Comparison of ENCODE assay signal across 1 cellular context in the genomic region with DNA sequence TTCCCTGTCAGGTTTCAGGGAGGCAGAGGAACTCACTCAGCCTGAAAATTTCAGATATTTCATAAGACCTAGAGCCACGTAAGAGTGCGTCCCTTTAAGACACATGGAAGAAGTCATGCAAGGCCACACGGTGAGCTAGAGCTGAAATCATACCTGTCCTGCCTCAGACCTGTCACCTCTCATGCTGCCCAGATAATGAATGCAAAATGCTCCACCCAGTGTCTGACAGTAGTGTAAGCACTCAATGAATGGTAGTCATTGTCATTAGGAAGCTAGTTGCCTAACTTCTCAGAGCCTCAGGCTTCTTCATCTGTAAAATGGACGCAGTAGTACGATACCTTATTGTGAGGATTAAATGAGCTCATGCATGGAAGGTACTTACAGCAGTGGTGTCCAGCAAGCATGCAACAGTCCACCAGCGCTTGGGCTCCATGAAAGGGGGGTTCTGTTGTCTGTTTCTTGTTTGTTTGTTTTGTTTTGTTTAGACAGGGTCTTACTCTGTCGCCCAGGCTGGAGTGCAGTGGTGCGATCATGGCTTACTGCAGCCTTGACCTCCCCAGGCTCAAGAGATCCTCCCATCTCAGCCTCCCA.
TF ChIP-seq lines count a peak whose summit lies in the region.

No MANE protein-coding gene starts in this region.

TF ChIP-seq in HepG2, 621 proteins besides CTCF, POLR2A, EP300 and RAD21 (continued from another document and continues in another):
- TF ChIP-seq ZNF850 (CRISPR knock-in tag; conservative IDR thresholded peaks at IDR 0.05) = 0 out of 2 replicates have a peak, but pooled peaks have one; percentile 36
- 0 out of 2 replicates have a peak, but pooled peaks have one; percentile 4 for TF ChIP-seq KDM3A (CRISPR knock-in tag; IDR thresholded peaks at IDR 0.05; ENCODE audit: low read depth)
- TF ChIP-seq, protein P1, sequence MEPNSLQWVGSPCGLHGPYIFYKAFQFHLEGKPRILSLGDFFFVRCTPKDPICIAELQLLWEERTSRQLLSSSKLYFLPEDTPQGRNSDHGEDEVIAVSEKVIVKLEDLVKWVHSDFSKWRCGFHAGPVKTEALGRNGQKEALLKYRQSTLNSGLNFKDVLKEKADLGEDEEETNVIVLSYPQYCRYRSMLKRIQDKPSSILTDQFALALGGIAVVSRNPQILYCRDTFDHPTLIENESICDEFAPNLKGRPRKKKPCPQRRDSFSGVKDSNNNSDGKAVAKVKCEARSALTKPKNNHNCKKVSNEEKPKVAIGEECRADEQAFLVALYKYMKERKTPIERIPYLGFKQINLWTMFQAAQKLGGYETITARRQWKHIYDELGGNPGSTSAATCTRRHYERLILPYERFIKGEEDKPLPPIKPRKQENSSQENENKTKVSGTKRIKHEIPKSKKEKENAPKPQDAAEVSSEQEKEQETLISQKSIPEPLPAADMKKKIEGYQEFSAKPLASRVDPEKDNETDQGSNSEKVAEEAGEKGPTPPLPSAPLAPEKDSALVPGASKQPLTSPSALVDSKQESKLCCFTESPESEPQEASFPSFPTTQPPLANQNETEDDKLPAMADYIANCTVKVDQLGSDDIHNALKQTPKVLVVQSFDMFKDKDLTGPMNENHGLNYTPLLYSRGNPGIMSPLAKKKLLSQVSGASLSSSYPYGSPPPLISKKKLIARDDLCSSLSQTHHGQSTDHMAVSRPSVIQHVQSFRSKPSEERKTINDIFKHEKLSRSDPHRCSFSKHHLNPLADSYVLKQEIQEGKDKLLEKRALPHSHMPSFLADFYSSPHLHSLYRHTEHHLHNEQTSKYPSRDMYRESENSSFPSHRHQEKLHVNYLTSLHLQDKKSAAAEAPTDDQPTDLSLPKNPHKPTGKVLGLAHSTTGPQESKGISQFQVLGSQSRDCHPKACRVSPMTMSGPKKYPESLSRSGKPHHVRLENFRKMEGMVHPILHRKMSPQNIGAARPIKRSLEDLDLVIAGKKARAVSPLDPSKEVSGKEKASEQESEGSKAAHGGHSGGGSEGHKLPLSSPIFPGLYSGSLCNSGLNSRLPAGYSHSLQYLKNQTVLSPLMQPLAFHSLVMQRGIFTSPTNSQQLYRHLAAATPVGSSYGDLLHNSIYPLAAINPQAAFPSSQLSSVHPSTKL (CRISPR knock-in tag; IDR thresholded peaks at IDR 0.05) = no peak
- TF ChIP-seq SRSF9 (IDR thresholded peaks at IDR 0.05; ENCODE audit: borderline replicate concordance, insufficient read depth, low read depth, low read length, poor library complexity, severe bottlenecking) = no peak
- no peak for TF ChIP-seq CHCHD3 (CRISPR knock-in tag; IDR thresholded peaks at IDR 0.05)
- 0 out of 2 replicates have a peak, but pooled peaks have one; percentile 2 for TF ChIP-seq ZNF430 (CRISPR knock-in tag; IDR thresholded peaks at IDR 0.05)
- peak; percentile 96 for TF ChIP-seq ZMYM3 (CRISPR knock-in tag; IDR thresholded peaks at IDR 0.05)
- TF ChIP-seq KLF9 (CRISPR knock-in tag; IDR thresholded peaks at IDR 0.05; ENCODE audit: low read depth) = no peak
- no peak for TF ChIP-seq ZNF136 (CRISPR knock-in tag; IDR thresholded peaks at IDR 0.05; ENCODE audit: low read depth)
- TF ChIP-seq, protein P2, sequence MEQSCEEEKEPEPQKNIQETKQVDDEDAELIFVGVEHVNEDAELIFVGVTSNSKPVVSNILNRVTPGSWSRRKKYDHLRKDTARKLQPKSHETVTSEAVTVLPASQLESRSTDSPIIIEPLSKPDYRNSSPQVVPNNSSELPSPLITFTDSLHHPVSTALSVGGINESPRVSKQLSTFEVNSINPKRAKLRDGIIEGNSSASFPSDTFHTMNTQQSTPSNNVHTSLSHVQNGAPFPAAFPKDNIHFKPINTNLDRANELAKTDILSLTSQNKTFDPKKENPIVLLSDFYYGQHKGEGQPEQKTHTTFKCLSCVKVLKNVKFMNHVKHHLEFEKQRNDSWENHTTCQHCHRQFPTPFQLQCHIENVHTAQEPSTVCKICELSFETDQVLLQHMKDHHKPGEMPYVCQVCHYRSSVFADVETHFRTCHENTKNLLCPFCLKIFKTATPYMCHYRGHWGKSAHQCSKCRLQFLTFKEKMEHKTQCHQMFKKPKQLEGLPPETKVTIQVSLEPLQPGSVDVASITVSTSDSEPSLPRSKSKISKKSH (CRISPR knock-in tag; IDR thresholded peaks at IDR 0.05; ENCODE audit: borderline replicate concordance) = no peak
- TF ChIP-seq, protein P3, sequence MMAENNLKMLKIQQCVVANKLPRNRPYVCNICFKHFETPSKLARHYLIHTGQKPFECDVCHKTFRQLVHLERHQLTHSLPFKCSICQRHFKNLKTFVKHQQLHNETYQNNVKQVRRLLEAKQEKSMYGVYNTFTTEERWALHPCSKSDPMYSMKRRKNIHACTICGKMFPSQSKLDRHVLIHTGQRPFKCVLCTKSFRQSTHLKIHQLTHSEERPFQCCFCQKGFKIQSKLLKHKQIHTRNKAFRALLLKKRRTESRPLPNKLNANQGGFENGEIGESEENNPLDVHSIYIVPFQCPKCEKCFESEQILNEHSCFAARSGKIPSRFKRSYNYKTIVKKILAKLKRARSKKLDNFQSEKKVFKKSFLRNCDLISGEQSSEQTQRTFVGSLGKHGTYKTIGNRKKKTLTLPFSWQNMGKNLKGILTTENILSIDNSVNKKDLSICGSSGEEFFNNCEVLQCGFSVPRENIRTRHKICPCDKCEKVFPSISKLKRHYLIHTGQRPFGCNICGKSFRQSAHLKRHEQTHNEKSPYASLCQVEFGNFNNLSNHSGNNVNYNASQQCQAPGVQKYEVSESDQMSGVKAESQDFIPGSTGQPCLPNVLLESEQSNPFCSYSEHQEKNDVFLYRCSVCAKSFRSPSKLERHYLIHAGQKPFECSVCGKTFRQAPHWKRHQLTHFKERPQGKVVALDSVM (CRISPR knock-in tag; IDR thresholded peaks at IDR 0.05) = peak; percentile 39; the same call in 1 of the 2 replicates
- no peak for TF ChIP-seq BRCA1 (CRISPR knock-in tag; IDR thresholded peaks at IDR 0.05)
- TF ChIP-seq RCOR2 (CRISPR knock-in tag; IDR thresholded peaks at IDR 0.05) = peak; percentile 93
- peak; percentile 90 for TF ChIP-seq CHD4 (IDR thresholded peaks at IDR 0.05; ENCODE audit: borderline replicate concordance, low read length)
- no peak for TF ChIP-seq ZBTB3 (CRISPR knock-in tag; IDR thresholded peaks at IDR 0.05; ENCODE audit: borderline replicate concordance, low read depth)
- TF ChIP-seq, protein P4, sequence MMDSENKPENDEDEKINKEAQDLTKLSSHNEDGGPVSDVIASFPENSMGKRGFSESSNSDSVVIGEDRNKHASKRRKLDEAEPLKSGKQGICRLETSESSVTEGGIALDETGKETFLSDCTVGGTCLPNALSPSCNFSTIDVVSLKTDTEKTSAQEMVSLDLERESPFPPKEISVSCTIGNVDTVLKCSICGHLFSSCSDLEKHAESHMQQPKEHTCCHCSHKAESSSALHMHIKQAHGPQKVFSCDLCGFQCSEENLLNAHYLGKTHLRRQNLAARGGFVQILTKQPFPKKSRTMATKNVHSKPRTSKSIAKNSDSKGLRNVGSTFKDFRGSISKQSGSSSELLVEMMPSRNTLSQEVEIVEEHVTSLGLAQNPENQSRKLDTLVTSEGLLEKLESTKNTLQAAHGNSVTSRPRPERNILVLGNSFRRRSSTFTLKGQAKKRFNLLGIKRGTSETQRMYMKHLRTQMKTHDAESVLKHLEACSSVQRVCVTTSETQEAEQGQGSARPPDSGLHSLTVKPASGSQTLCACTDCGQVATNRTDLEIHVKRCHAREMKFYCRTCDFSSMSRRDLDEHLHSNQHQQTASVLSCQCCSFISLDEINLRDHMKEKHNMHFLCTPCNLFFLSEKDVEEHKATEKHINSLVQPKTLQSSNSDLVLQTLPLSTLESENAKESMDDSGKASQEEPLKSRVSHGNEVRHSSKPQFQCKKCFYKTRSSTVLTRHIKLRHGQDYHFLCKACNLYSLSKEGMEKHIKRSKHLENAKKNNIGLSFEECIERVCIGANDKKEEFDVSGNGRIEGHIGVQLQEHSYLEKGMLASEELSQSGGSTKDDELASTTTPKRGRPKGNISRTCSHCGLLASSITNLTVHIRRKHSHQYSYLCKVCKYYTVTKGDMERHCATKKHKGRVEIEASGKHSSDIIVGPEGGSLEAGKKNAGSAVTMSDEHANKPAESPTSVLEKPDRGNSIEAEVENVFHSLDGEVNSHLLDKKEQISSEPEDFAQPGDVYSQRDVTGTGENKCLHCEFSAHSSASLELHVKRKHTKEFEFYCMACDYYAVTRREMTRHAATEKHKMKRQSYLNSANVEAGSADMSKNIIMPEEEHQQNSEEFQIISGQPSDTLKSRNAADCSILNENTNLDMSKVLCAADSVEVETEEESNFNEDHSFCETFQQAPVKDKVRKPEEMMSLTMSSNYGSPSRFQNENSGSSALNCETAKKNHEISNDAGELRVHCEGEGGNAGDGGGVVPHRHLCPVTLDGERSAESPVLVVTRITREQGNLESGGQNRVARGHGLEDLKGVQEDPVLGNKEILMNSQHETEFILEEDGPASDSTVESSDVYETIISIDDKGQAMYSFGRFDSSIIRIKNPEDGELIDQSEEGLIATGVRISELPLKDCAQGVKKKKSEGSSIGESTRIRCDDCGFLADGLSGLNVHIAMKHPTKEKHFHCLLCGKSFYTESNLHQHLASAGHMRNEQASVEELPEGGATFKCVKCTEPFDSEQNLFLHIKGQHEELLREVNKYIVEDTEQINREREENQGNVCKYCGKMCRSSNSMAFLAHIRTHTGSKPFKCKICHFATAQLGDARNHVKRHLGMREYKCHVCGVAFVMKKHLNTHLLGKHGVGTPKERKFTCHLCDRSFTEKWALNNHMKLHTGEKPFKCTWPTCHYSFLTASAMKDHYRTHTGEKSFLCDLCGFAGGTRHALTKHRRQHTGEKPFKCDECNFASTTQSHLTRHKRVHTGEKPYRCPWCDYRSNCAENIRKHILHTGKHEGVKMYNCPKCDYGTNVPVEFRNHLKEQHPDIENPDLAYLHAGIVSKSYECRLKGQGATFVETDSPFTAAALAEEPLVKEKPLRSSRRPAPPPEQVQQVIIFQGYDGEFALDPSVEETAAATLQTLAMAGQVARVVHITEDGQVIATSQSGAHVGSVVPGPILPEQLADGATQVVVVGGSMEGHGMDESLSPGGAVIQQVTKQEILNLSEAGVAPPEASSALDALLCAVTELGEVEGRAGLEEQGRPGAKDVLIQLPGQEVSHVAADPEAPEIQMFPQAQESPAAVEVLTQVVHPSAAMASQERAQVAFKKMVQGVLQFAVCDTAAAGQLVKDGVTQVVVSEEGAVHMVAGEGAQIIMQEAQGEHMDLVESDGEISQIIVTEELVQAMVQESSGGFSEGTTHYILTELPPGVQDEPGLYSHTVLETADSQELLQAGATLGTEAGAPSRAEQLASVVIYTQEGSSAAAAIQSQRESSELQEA (CRISPR knock-in tag; IDR thresholded peaks at IDR 0.05; ENCODE audit: not compliant biosample characterization) = no peak
- peak; percentile 28; the same call in 1 of the 2 replicates for TF ChIP-seq CEBPG (CRISPR knock-in tag; IDR thresholded peaks at IDR 0.05)
- no peak for TF ChIP-seq ZNF644 (CRISPR knock-in tag; IDR thresholded peaks at IDR 0.05; ENCODE audit: low read depth)
- peak; percentile 65 for TF ChIP-seq HDAC1 (CRISPR knock-in tag; IDR thresholded peaks at IDR 0.05)
- peak; percentile 99 for TF ChIP-seq ZNF629 (CRISPR knock-in tag; conservative IDR thresholded peaks at IDR 0.05)
- TF ChIP-seq, protein P5, sequence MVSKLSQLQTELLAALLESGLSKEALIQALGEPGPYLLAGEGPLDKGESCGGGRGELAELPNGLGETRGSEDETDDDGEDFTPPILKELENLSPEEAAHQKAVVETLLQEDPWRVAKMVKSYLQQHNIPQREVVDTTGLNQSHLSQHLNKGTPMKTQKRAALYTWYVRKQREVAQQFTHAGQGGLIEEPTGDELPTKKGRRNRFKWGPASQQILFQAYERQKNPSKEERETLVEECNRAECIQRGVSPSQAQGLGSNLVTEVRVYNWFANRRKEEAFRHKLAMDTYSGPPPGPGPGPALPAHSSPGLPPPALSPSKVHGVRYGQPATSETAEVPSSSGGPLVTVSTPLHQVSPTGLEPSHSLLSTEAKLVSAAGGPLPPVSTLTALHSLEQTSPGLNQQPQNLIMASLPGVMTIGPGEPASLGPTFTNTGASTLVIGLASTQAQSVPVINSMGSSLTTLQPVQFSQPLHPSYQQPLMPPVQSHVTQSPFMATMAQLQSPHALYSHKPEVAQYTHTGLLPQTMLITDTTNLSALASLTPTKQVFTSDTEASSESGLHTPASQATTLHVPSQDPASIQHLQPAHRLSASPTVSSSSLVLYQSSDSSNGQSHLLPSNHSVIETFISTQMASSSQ (IDR thresholded peaks at IDR 0.05; ENCODE audit: low read depth) = no peak
- TF ChIP-seq, protein P5 (CRISPR knock-in tag; IDR thresholded peaks at IDR 0.05; ENCODE audit: borderline replicate concordance) = no peak
- 0 out of 2 replicates have a peak, but pooled peaks have one; percentile 11 for TF ChIP-seq ZNF335 (CRISPR knock-in tag; IDR thresholded peaks at IDR 0.05)
- TF ChIP-seq, protein P6, sequence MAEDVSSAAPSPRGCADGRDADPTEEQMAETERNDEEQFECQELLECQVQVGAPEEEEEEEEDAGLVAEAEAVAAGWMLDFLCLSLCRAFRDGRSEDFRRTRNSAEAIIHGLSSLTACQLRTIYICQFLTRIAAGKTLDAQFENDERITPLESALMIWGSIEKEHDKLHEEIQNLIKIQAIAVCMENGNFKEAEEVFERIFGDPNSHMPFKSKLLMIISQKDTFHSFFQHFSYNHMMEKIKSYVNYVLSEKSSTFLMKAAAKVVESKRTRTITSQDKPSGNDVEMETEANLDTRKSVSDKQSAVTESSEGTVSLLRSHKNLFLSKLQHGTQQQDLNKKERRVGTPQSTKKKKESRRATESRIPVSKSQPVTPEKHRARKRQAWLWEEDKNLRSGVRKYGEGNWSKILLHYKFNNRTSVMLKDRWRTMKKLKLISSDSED (CRISPR knock-in tag; IDR thresholded peaks at IDR 0.05) = no peak
- no peak for TF ChIP-seq ZNF296 (CRISPR knock-in tag; conservative IDR thresholded peaks at IDR 0.05)
- TF ChIP-seq ZNF10 (CRISPR knock-in tag; IDR thresholded peaks at IDR 0.05; ENCODE audit: borderline replicate concordance, low read depth) = no peak
- no peak for TF ChIP-seq SOX6 (IDR thresholded peaks at IDR 0.05)
- TF ChIP-seq SOX6 (CRISPR knock-in tag; IDR thresholded peaks at IDR 0.05) = no peak
- 0 out of 2 replicates have a peak, but pooled peaks have one; percentile 87 for TF ChIP-seq ADNP (CRISPR knock-in tag; IDR thresholded peaks at IDR 0.05)
- no peak for TF ChIP-seq DR1 (CRISPR knock-in tag; IDR thresholded peaks at IDR 0.05)
- TF ChIP-seq ZNF263 (CRISPR knock-in tag; IDR thresholded peaks at IDR 0.05) = no peak
